ENCODE assay signal across 8 cellular contexts in the genomic region with DNA sequence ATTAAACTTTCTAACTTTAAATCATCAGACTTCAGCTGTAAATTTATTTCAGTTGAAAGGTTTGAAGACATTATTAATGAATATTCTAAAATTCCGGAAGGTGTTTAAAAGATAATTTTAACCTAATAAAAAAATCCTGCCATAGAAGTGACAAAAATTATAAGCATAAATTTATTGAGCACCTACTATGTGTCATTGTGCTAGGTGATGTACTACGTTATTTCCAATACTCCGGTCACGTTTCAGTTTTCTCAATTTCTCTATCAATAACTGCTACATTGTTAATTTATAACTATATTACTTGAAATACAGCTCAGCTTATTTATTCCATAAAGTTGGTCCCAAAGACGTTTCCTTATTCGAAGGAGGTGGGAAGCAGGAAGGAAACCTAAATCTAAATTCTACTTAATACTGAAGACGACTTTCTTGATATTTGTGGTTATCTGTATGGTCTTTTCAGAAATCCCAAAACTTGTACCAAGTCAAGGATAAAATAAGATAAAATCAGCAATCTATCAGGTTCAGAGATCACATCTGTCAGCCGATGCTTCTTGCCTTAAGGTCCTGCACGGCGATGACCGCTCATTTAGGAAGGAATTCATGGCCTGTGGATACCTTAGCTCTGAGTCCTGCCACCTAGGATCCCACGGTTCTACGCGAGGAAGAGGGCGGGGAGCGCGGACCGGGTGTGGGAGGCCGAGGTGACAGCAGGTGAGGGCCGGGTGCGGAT. TPM values are rescaled to one million over a fixed set of nuclear protein-coding genes. Genes with fewer than 3 reads are reported as not detected.
A peak's percentile ranks its signal among the peaks of the same experiment; 100 is the strongest.
DNase-seq lines count a peak whose midpoint lies in the region; ATAC-seq, FAIRE-seq and TF ChIP-seq lines count a peak whose summit lies in the region.

No MANE protein-coding gene starts in this region.

- H3K27ac ChIP-seq in 22Rv1 (peak overlapping the region; percentile 61), Karpas-422 (ENCODE audit: low read length) (peak overlapping the region; percentile 86), HepG2 (ENCODE audit: extremely low read length, insufficient read depth, low read length) (peak overlapping the region; percentile 66)

- H3K79me2 ChIP-seq in Karpas-422 (ENCODE audit: low read length) (peaks cover 79% of the 10 kb centered on the region), HepG2 (ENCODE audit: insufficient read depth, low read length) (peaks cover 25% of the 10 kb centered on the region)

- TF ChIP-seq CTCF in 22Rv1 (IDR thresholded peaks at IDR 0.05) (no peak), HepG2 (CRISPR knock-in tag; IDR thresholded peaks at IDR 0.05) (no peak), GM13976 (IDR thresholded peaks at IDR 0.05; ENCODE audit: borderline replicate concordance, control extremely low read depth, extremely low read depth, insufficient read depth, missing control alignments) (no peak)

- H3K9me3 ChIP-seq in Karpas-422 (ENCODE audit: low read length) (no peaks in the 10 kb centered on the region), HepG2 (ENCODE audit: low read length) (no peaks in the 10 kb centered on the region)

- 0 out of 2 replicates have a peak, but pooled peaks cover 3% of the 10 kb centered on the region for H4K20me1 ChIP-seq in Karpas-422 (ENCODE audit: insufficient read depth, low read depth, low read length)
- peaks cover 9% of the 10 kb centered on the region for H4K20me1 ChIP-seq in HepG2 (ENCODE audit: insufficient read depth, low read length)

- H3K4me1 ChIP-seq in Karpas-422 (ENCODE audit: low read length), result peaks cover 35% of the 10 kb centered on the region
- H3K4me1 ChIP-seq in HepG2 (ENCODE audit: insufficient read depth, low read length), result peaks cover 28% of the 10 kb centered on the region

- 27% methylated on average over 21 of the region's 21 CpGs for WGBS in HepG2 (ENCODE audit: low lambda C conversion rate)

- no peaks in the 10 kb centered on the region for H3K27me3 ChIP-seq in Karpas-422 (ENCODE audit: low read length)
- no peaks in the 10 kb centered on the region; a peak in 1 of 5 replicates for H3K27me3 ChIP-seq in HepG2 (ENCODE audit: control insufficient read depth in 1 of 2, insufficient read depth in 2 of 2, low read length in 2 of 2)

- intact Hi-C loops in HepG2 (cut with micrococcal nuclease; ENCODE audit: unreplicated experiment), result loop anchor here (2.0 kb wide), 1 partner anchor 151 kb away; no protein-coding TSS in a partner anchor

- H2AFZ ChIP-seq in Karpas-422 (ENCODE audit: low read length) (no peak overlapping the region), HepG2 (ENCODE audit: low read length) (no peak overlapping the region)

- CTCF ChIA-PET in HepG2 (lab: Yijun Ruan, JAX; ENCODE audit: low intra/inter-chr PET ratio, low total read pairs), result no interaction called here

- peak overlapping the region; percentile 93 for H3K9ac ChIP-seq in Karpas-422 (ENCODE audit: low read length)
- peak overlapping the region; percentile 81 for H3K9ac ChIP-seq in HepG2 (ENCODE audit: insufficient read depth, low read depth, low read length)

- in situ Hi-C loops in HepG2 (cut with HindIII; ENCODE audit: extremely low pct_ligation_motif_present, low pct_unique_long_range_greater_than_20kb) (no loop called here), GM13976 (cut with MboI; ENCODE audit: low sequenced_read_pairs, unreplicated experiment) (no loop called here)

- POLR2A ChIA-PET in HepG2 (lab: Yijun Ruan, JAX), result interaction anchor here (1.7 kb wide), 1 partner anchor 286 kb away, joined by 5 read pairs; a partner anchor contains a TSS

- FAIRE-seq in HepG2 (lab: Jason Lieb, UNC), result no peak

- H3K4me3 ChIP-seq in Karpas-422 (ENCODE audit: low read length), result peak overlapping the region; percentile 89
- H3K4me3 ChIP-seq in HepG2 (replicated peaks in 1 of 3; ENCODE audit: insufficient read depth in 1 of 3, low read depth in 2 of 3, low read length in 3 of 3), result peak overlapping the region; percentile 97 to 99 (median 97)

- TF ChIP-seq EP300 in HepG2 (IDR thresholded peaks at IDR 0.05; ENCODE audit: low read depth in 2 of 2, low read length in 2 of 2) (no peak), HepG2 (CRISPR knock-in tag; IDR thresholded peaks at IDR 0.05; ENCODE audit: borderline replicate concordance) (no peak)

- H3K4me2 ChIP-seq in Karpas-422 (ENCODE audit: low read depth, low read length, poor library complexity, severe bottlenecking), result peak overlapping the region; percentile 83
- peak overlapping the region; percentile 84 for H3K4me2 ChIP-seq in HepG2 (ENCODE audit: low read depth, low read length)

- H3K36me3 ChIP-seq in Karpas-422 (ENCODE audit: insufficient read depth, low read length) (no peaks in the 10 kb centered on the region), HepG2 (replicated peaks in 1 of 2; ENCODE audit: control insufficient read depth in 1 of 2, insufficient read depth in 2 of 2, low read length in 2 of 2) (no peaks in the 10 kb centered on the region)

- ATAC-seq in HepG2 (no peak), HG02852 (IDR thresholded peaks at IDR 0.05; ENCODE audit: unreplicated experiment) (no peak)

- TF ChIP-seq POLR2A in HepG2 (IDR thresholded peaks at IDR 0.05; ENCODE audit: insufficient read depth in 1 of 2, low read depth in 2 of 2, low read length in 2 of 2), result no peak

- TF ChIP-seq RAD21 in HepG2 (CRISPR knock-in tag; IDR thresholded peaks at IDR 0.05), result no peak

- no peaks in the 10 kb centered on the region for H3K9me2 ChIP-seq in Karpas-422 (replicated peaks; ENCODE audit: insufficient read depth, low read length)

- BruUV-seq in HepG2 (replicated peaks; lab: Mats Ljungman, UMichigan), result no TSS peak

- DNase-seq in Karpas-422, result no peak
- DNase-seq in activated naive CD8-positive, alpha-beta T cell treated with anti-CD3 and anti-CD28 coated beads, Interleukin-2, amount 50 U/mL, for 16 hours (ENCODE audit: low read depth, low spot score), result peak; percentile 43
- DNase-seq in HepG2 (ENCODE audit: low spot score), result no peak
- peak; percentile 41 to 49 for DNase-seq in stimulated activated CD8-positive, alpha-beta memory T cell treated with anti-CD3 and anti-CD28 coated beads, Interleukin-4, amount 100 ng/mL, for 1 hour (ENCODE audit: low read depth in 2 of 2, low spot score in 1 of 2)
- DNase-seq in Ammon's horn (ENCODE audit: low spot score), result no peak
- no peak for DNase-seq in GM13976 (ENCODE audit: low spot score)

TF ChIP-seq in HepG2, 621 proteins besides CTCF, POLR2A, EP300 and RAD21:
- TF ChIP-seq JUND (CRISPR knock-in tag; IDR thresholded peaks at IDR 0.05) (0 out of 2 replicates have a peak, but pooled peaks have one; percentile 42), ZNF329 (CRISPR knock-in tag; IDR thresholded peaks at IDR 0.05; ENCODE audit: low read depth) (no peak), ZNF292 (CRISPR knock-in tag; IDR thresholded peaks at IDR 0.05; ENCODE audit: borderline replicate concordance, low read depth) (peak; percentile 34; the same call in 1 of the 2 replicates), ZKSCAN1 (IDR thresholded peaks at IDR 0.05; ENCODE audit: low read length) (peak; percentile 64; the same call in 1 of the 2 replicates)

RNA-seq across cellular contexts. Expression of a gene that starts 1.2 kb away (rescaled TPM):
- 49.5 and 53.9 TPM in 2 replicates for total RNA-seq in Karpas-422 (2014; rRNA removed; shearing (Covaris generic); ENCODE audit: low replicate concordance)
- 18.0 and 24.7 TPM in 2 replicates for total RNA-seq in HepG2 (2016; rRNA removed; fragmentation: Illumina TruSeq; extraction: Trizol)
- total RNA-seq in HepG2 (2016; cell fraction: cytosol; rRNA removed; fragmentation: Illumina TruSeq; extraction: Trizol; ENCODE audit: low read depth), result 73.2 and 85.5 TPM in 2 replicates
- total RNA-seq in HepG2 (2016; cell fraction: insoluble cytoplasmic fraction; rRNA removed; fragmentation: Illumina TruSeq; extraction: Trizol), result 16.1 and 19.9 TPM in 2 replicates
- total RNA-seq in HepG2 (2016; cell fraction: membrane; rRNA removed; fragmentation: Illumina TruSeq; extraction: Trizol), result 20.1 and 23.3 TPM in 2 replicates
- total RNA-seq in HepG2 (2016; cell fraction: nucleus; rRNA removed; fragmentation: Illumina TruSeq; extraction: Trizol), result 34.1 and 37.0 TPM in 2 replicates
- polyA plus RNA-seq in HepG2 (2011; rRNA removed), result 8.3 and 9.6 TPM in 2 replicates
- polyA plus RNA-seq in HepG2 (2011; cell fraction: cytosol; rRNA removed), result 3.6 and 5.9 TPM in 2 replicates
- polyA plus RNA-seq in HepG2 (2011; cell fraction: nucleus; rRNA removed), result 7.5 and 8.9 TPM in 2 replicates
- 10.1 and 15.2 TPM in 2 replicates for polyA plus RNA-seq in HepG2 (2012)
- polyA plus RNA-seq in HepG2 (2016; cell fraction: cytosol; fragmentation: Illumina TruSeq; extraction: Trizol; ENCODE audit: low read depth), result 0.21 and 0.23 TPM in 2 replicates
- 9.3 and 9.7 TPM in 2 replicates for polyA plus RNA-seq in HepG2 (2016; cell fraction: insoluble cytoplasmic fraction; fragmentation: Illumina TruSeq; extraction: Trizol; ENCODE audit: low read depth)
- 0.95 and 1.2 TPM in 2 replicates for polyA plus RNA-seq in HepG2 (2016; cell fraction: membrane; fragmentation: Illumina TruSeq; extraction: Trizol; ENCODE audit: low read depth)
- polyA plus RNA-seq in HepG2 (2016; cell fraction: nucleus; fragmentation: Illumina TruSeq; extraction: Trizol; ENCODE audit: insufficient read depth, low read depth), result 12.4 and 14.4 TPM in 2 replicates
- polyA minus RNA-seq in HepG2 (2011; rRNA and poly(A)+ RNA removed; ENCODE audit: low replicate concordance), result 12.9 and 14.6 TPM in 2 replicates
- 15.5 and 18.0 TPM in 2 replicates for polyA minus RNA-seq in HepG2 (2011; cell fraction: cytosol; rRNA and poly(A)+ RNA removed)
- polyA minus RNA-seq in HepG2 (2011; cell fraction: nucleus; rRNA and poly(A)+ RNA removed), result 102 and 117 TPM in 2 replicates

Comparison
In these comparisons a context has a peak if more than half of its experiments do, and no peak if none do; other contexts are left out.
1. DNase-seq: peak in activated naive CD8-positive, alpha-beta T cell treated with anti-CD3 and anti-CD28 coated beads, Interleukin-2, amount 50 U/mL, for 16 hours (single experiment) and stimulated activated CD8-positive, alpha-beta memory T cell treated with anti-CD3 and anti-CD28 coated beads, Interleukin-4, amount 100 ng/mL, for 1 hour (2 of 2); none in Karpas-422 (single experiment), HepG2 (single experiment), Ammon's horn (single experiment) and GM13976 (single experiment).
2. Peak in every context shown above with its lines, with median percentiles within 50 percentile points of each other: H3K27ac ChIP-seq.